Comparison of ENCODE assay signal across 15 cellular contexts in genomic region chr9:101478444-101478843, GRCh38. TPM values are rescaled to one million over a fixed set of nuclear protein-coding genes. Genes with fewer than 3 reads are reported as not detected.
DNase-seq lines count a peak whose midpoint lies in the region; ATAC-seq and TF ChIP-seq lines count a peak whose summit lies in the region.
"Had no signal": no experiment of that assay in that cellular context is flagged by ENCODE, and none has a peak within 500 bp of the region (broad histone marks: within the 10 kb centered on the region; RNA-seq: fewer than 3 reads in every experiment).

No MANE protein-coding gene starts in this region.

- peak in 1 of 5 experiments; percentile 32 for TF ChIP-seq CTCF in transverse colon (IDR thresholded peaks at IDR 0.05)

- no peak for ATAC-seq in GM18870 (IDR thresholded peaks at IDR 0.05; ENCODE audit: unreplicated experiment)
- ATAC-seq: effector memory CD8-positive, alpha-beta T cell; stimulated activated memory B cell treated with anti-CD40 and anti-IgM and Interleukin-4, amounts not matched to agents 10 μg/mL and 1 μg/mL and 100 μg/mL, for 72 hours had no signal

- no peak for TF ChIP-seq POLR2A in transverse colon (IDR thresholded peaks at IDR 0.05)

- in situ Hi-C loops in transverse colon (cut with MboI; ENCODE audit: low pct_ligation_motif_present in 1 of 4, low pct_unique_long_range_greater_than_20kb in 1 of 4, low sequenced_read_pairs in 3 of 4): no loop called here

- no peaks in the 10 kb centered on the region for H3K27me3 ChIP-seq in transverse colon
- H3K27me3 ChIP-seq: ovary had no signal

- TF ChIP-seq EP300 in transverse colon (IDR thresholded peaks at IDR 0.05; ENCODE audit: low read depth): no peak

- H3K4me3 ChIP-seq in transverse colon: no peak overlapping the region
- H3K4me3 ChIP-seq: ovary had no signal

- DNase-seq in NCI-H82 (lab: John Stamatoyannopoulos, UW) (peak; percentile 4), NCI-H82 treated with DMSO at 0.1 percent for 48 hours (lab: John Stamatoyannopoulos, UW; ENCODE audit: unreplicated experiment) (no peak), NCI-H69 (lab: John Stamatoyannopoulos, UW) (peak; percentile 74), epithelial cell of prostate (ENCODE audit: low read depth, low spot score) (no peak), transverse colon (peak; percentile 33), NCI-H526 treated with DMSO at 0.1 percent for 48 hours (lab: John Stamatoyannopoulos, UW) (no peak), HUDEP-2 (lab: John Stamatoyannopoulos, UW; ENCODE audit: unreplicated experiment in 76 of 76) (no peak)
- DNase-seq: activated CD8-positive, alpha-beta memory T cell treated with anti-CD3 and anti-CD28 coated beads for 24 hours; CD4-positive, CD25-positive, alpha-beta regulatory T cell; effector memory CD8-positive, alpha-beta T cell; naive B cell; NCI-H1436 treated with DMSO at 0.1 percent for 48 hours had no signal

- H3K27ac ChIP-seq in epithelial cell of prostate (peak overlapping the region; percentile 98), transverse colon (peak overlapping the region; percentile 80 to 87 (median 85))
- H3K27ac ChIP-seq: ovary had no signal

- WGBS in transverse colon (ENCODE audit: low coverage in 1 of 2), 2 donors: 40 to 61% methylated on average over 1 to 4 of the region's 4 CpGs

- intact Hi-C loops in transverse colon (cut with DNase I; ENCODE audit: low total_unique reads): no loop called here

- no peaks in the 10 kb centered on the region for H3K36me3 ChIP-seq in transverse colon
- H3K36me3 ChIP-seq: ovary had no signal

- H3K9me3 ChIP-seq in transverse colon: no peaks in the 10 kb centered on the region
- H3K9me3 ChIP-seq: ovary had no signal

- H3K4me1 ChIP-seq in transverse colon: peaks cover 20 to 50% (median 31%) of the 10 kb centered on the region in 4 donors

RNA-seq across cellular contexts. Expression of gene ALDOB, which starts 42.9 kb away (rescaled TPM):
- total RNA-seq in transverse colon: 10 to 100 TPM in 2 of 4 donors, 1 to 10 TPM in 1, not detected in 1; 1.9 to 55.0 (median 20.1) TPM
- total RNA-seq: CD4-positive, CD25-positive, alpha-beta regulatory T cell had no signal

RNA-seq across cellular contexts. Expression of gene RNF20, which starts 55.2 kb away (rescaled TPM):
- 10 to 100 TPM in 3 of 4 donors, 1 to 10 TPM in 1; 9.0 to 21.0 (median 13.9) TPM for total RNA-seq in transverse colon

Comparison
In these comparisons a context has a peak if more than half of its experiments do, and no peak if none do; other contexts are left out.
1. DNase-seq: peak in NCI-H82 (single experiment), NCI-H69 (single experiment) and transverse colon (single experiment); none in NCI-H82 treated with DMSO at 0.1 percent for 48 hours (single experiment), epithelial cell of prostate (single experiment), NCI-H526 treated with DMSO at 0.1 percent for 48 hours (single experiment) and HUDEP-2 (0 of 76).